21 cellular contexts compared by ENCODE assay signal in the genomic region with DNA sequence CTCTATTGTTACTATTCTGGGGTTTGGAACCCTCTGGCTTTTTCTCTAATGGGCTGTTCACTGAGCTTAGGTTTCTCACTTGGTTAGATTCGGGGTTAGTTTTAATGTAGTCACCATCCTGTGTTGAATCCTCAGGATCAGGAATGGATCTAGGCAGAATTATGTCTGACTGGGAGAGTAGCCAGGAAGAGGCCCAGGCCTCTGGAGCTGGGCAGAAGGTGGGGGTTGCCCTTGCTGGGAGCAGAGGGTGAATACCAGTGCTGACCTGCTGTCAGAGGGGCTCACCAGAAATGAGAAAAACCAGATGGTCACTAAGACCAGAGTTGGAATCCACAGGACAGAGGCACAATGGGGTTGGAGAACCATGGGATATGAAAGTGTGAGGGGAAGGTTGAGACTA.
A peak's percentile ranks its signal among the peaks of the same experiment; 100 is the strongest.
DNase-seq lines count a peak whose midpoint lies in the region; ATAC-seq and TF ChIP-seq lines count a peak whose summit lies in the region.
"Had no signal": no experiment of that assay in that cellular context is flagged by ENCODE, and none has a peak within 500 bp of the region (broad histone marks: within the 10 kb centered on the region; RNA-seq: fewer than 3 reads in every experiment).

No MANE protein-coding gene starts in this region.

- ATAC-seq in Right ventricle myocardium superior (ENCODE audit: poor library complexity) (peak; percentile 40), left ventricle myocardium superior (peak; percentile 47)
- ATAC-seq: GM12878, Panc1 had no signal

- peaks cover 29% of the 10 kb centered on the region for H3K36me3 Mint-ChIP-seq in progenitor cell of endocrine pancreas (ENCODE audit: insufficient read depth)
- H3K36me3 Mint-ChIP-seq: CD14-positive monocyte had no signal

- peaks cover 35% of the 10 kb centered on the region for H3K4me1 ChIP-seq in left ventricle myocardium inferior
- H3K4me1 ChIP-seq: HAP-1 had no signal

- no peaks in the 10 kb centered on the region for H3K9me3 Mint-ChIP-seq in progenitor cell of endocrine pancreas (ENCODE audit: low read depth)
- H3K9me3 Mint-ChIP-seq: CD14-positive monocyte had no signal

- H3K9me3 ChIP-seq in left ventricle myocardium inferior (replicated peaks): no peaks in the 10 kb centered on the region
- H3K9me3 ChIP-seq: HAP-1 had no signal

- no peaks in the 10 kb centered on the region for H3K27me3 ChIP-seq in left ventricle myocardium inferior (ENCODE audit: low read depth)

- H3K4me3 ChIP-seq in left ventricle myocardium inferior: no peak overlapping the region
- H3K4me3 ChIP-seq: GM12878, HAP-1 had no signal

- peak overlapping the region; percentile 12 for H3K27ac Mint-ChIP-seq in progenitor cell of endocrine pancreas
- H3K27ac Mint-ChIP-seq: CD14-positive monocyte had no signal

- no peak for DNase-seq in Right ventricle myocardium superior
- no peak for DNase-seq in left ventricle myocardium inferior
- peak; percentile 82 for DNase-seq in amniotic epithelial cell (ENCODE audit: low read depth)
- DNase-seq in left ventricle myocardium superior: no peak
- no peak for DNase-seq in progenitor cell of endocrine pancreas (ENCODE audit: low spot score, unreplicated experiment)
- no peak for DNase-seq in SK-N-DZ (ENCODE audit: low spot score)
- DNase-seq in NCI-H748 treated with DMSO at 0.1 percent for 48 hours (lab: John Stamatoyannopoulos, UW): no peak
- DNase-seq in activated naive CD4-positive, alpha-beta T cell treated with anti-CD3 and anti-CD28 coated beads, Interleukin-2, amount 50 U/mL, for 16 hours: no peak
- DNase-seq: COR-L47, DMS153, MM.1S, NCI-H1105 treated with DMSO at 0.1 percent for 48 hours, NCI-H187 treated with DMSO at 0.1 percent for 48 hours, NCI-H446 treated with DMSO at 0.1 percent for 48 hours, NCI-H82, SHP77 had no signal

- H3K27ac ChIP-seq in left ventricle myocardium inferior (replicated peaks): no peak overlapping the region
- H3K27ac ChIP-seq: KMS-11 had no signal

- no peak for TF ChIP-seq CTCF in left ventricle myocardium inferior (IDR thresholded peaks at IDR 0.05; ENCODE audit: borderline replicate concordance)
- TF ChIP-seq CTCF in progenitor cell of endocrine pancreas (IDR thresholded peaks at IDR 0.05; ENCODE audit: unreplicated experiment): no peak

- H3K36me3 ChIP-seq in left ventricle myocardium inferior: no peaks in the 10 kb centered on the region
- H3K36me3 ChIP-seq: HAP-1 had no signal

- H3K4me3 Mint-ChIP-seq in progenitor cell of endocrine pancreas (ENCODE audit: low read depth): no peak overlapping the region
- H3K4me3 Mint-ChIP-seq: CD14-positive monocyte had no signal

- H3K27me3 Mint-ChIP-seq in progenitor cell of endocrine pancreas: no peaks in the 10 kb centered on the region

- intact Hi-C loops in Right ventricle myocardium superior (cut with DNase I) (no loop called here), left ventricle myocardium inferior (cut with micrococcal nuclease) (no loop called here), left ventricle myocardium superior (cut with micrococcal nuclease) (no loop called here)

- H3K4me1 Mint-ChIP-seq in progenitor cell of endocrine pancreas (ENCODE audit: low read depth): peaks cover 30% of the 10 kb centered on the region
- H3K4me1 Mint-ChIP-seq: CD14-positive monocyte had no signal
